9 cellular contexts compared by ENCODE assay signal in genomic region chr7:92588561-92588960, GRCh38. TPM values are rescaled to one million over a fixed set of nuclear protein-coding genes. Genes with fewer than 3 reads are reported as not detected.
DNase-seq lines count a peak whose midpoint lies in the region; ATAC-seq, FAIRE-seq and TF ChIP-seq lines count a peak whose summit lies in the region.
"Had no signal": no experiment of that assay in that cellular context is flagged by ENCODE, and none has a peak within 500 bp of the region (broad histone marks: within the 10 kb centered on the region; RNA-seq: fewer than 3 reads in every experiment).

No MANE protein-coding gene starts in this region.

- H4K20me1 ChIP-seq in IMR-90 (ENCODE audit: insufficient read depth, low read length) = peaks cover 58% of the 10 kb centered on the region
- H4K20me1 ChIP-seq in keratinocyte (ENCODE audit: control insufficient read depth, extremely low read depth, insufficient read depth, low read length) = peaks cover 11% of the 10 kb centered on the region

- peaks cover 8% of the 10 kb centered on the region for H3K4me1 ChIP-seq in IMR-90 (ENCODE audit: control insufficient read depth, insufficient read depth, low read length)
- H3K4me1 ChIP-seq in keratinocyte (ENCODE audit: control insufficient read depth, extremely low read depth, insufficient read depth, low read length) = peaks cover 22% of the 10 kb centered on the region

- no peaks in the 10 kb centered on the region for H3K27me3 ChIP-seq in AG04450 (ENCODE audit: control insufficient read depth, insufficient read depth, low read length)
- H3K27me3 ChIP-seq in IMR-90 (ENCODE audit: control insufficient read depth, insufficient read depth, low read length) = no peaks in the 10 kb centered on the region
- H3K27me3 ChIP-seq in keratinocyte (ENCODE audit: control insufficient read depth, extremely low read depth, insufficient read depth, low read length) = no peaks in the 10 kb centered on the region

- no peak overlapping the region for H3K18ac ChIP-seq in IMR-90 (ENCODE audit: low read depth, low read length)

- intact Hi-C loops in IMR-90 (cut with micrococcal nuclease) = loop anchor here (5.0 kb wide), 1 partner anchor 61 kb away; the partner anchor contains the start of genes PEX1 and RBM48
- intact Hi-C loops in activated naive CD4-positive, alpha-beta T cell treated with anti-CD3 and anti-CD28 coated beads for 36 hours (cut with micrococcal nuclease) = loop anchor here (5.0 kb wide), 2 partner anchors 456 to 646 kb away; partner anchors contain the start of genes AKAP9 and CYP51A1

- peaks cover 27% of the 10 kb centered on the region for H3K36me3 Mint-ChIP-seq in activated naive CD4-positive, alpha-beta T cell treated with anti-CD3 and anti-CD28 coated beads for 36 hours (ENCODE audit: low read depth)

- H3K9ac ChIP-seq in IMR-90 (ENCODE audit: low read depth, low read length) (no peak overlapping the region), keratinocyte (ENCODE audit: control insufficient read depth, extremely low read depth, insufficient read depth, low read length) (peak overlapping the region; percentile 82)

- no peak for TF ChIP-seq RAD21 in IMR-90 (IDR thresholded peaks at IDR 0.05; ENCODE audit: low read length)

- H2AK9ac ChIP-seq in IMR-90 (replicated peaks; ENCODE audit: low read depth, low read length, poor library complexity) = no peak overlapping the region

- H3K79me2 ChIP-seq in keratinocyte (ENCODE audit: control insufficient read depth, insufficient read depth, low read length) = peaks cover 66% of the 10 kb centered on the region

- H4K91ac ChIP-seq in IMR-90 (ENCODE audit: insufficient read depth, low read depth, low read length) = no peak overlapping the region

- peak overlapping the region; percentile 96 for H3K4me3 ChIP-seq in AG04450 (ENCODE audit: low read depth, low read length)
- no peak overlapping the region for H3K4me3 ChIP-seq in IMR-90 (ENCODE audit: insufficient read depth, low read depth, low read length)
- H3K4me3 ChIP-seq in keratinocyte (ENCODE audit: control insufficient read depth in 2 of 3, extremely low read depth in 1 of 3, insufficient read depth in 2 of 3, low read depth in 1 of 3, low read length in 3 of 3) = peak overlapping the region; percentile 63 to 76 (median 74)

- H3K36me3 ChIP-seq in IMR-90 (ENCODE audit: control insufficient read depth, insufficient read depth, low read length) = no peaks in the 10 kb centered on the region
- peaks cover 3 to 4% of the 10 kb centered on the region in 2 experiments for H3K36me3 ChIP-seq in keratinocyte (ENCODE audit: control insufficient read depth in 2 of 2, extremely low read depth in 1 of 2, insufficient read depth in 2 of 2, low read length in 2 of 2)

- no TSS peak for BruUV-seq in IMR-90 (replicated peaks; lab: Mats Ljungman, UMichigan)

- FAIRE-seq in keratinocyte (lab: Jason Lieb, UNC) = no peak
- FAIRE-seq: GM18507 had no signal

- dilution Hi-C loops in IMR-90 (cut with HindIII; ENCODE audit: low sequenced_read_pairs, unreplicated experiment) (no loop called here), keratinocyte (cut with MboI; ENCODE audit: extremely low pct_ligation_motif_present, low sequenced_read_pairs) (no loop called here)

- no peak overlapping the region for H4K5ac ChIP-seq in IMR-90 (ENCODE audit: low read depth, low read length)

- no peak overlapping the region for H2AK5ac ChIP-seq in IMR-90 (ENCODE audit: low read depth, low read length)

- H3K4me1 Mint-ChIP-seq in activated naive CD4-positive, alpha-beta T cell treated with anti-CD3 and anti-CD28 coated beads for 36 hours (ENCODE audit: low read depth) = peaks cover 52% of the 10 kb centered on the region

- peak overlapping the region; percentile 93 for H3K27ac Mint-ChIP-seq in activated naive CD4-positive, alpha-beta T cell treated with anti-CD3 and anti-CD28 coated beads for 36 hours

- no peak for TF ChIP-seq CTCF in AG04450 (IDR thresholded peaks at IDR 0.05; ENCODE audit: low read depth, low read length)
- TF ChIP-seq CTCF in IMR-90 (conservative IDR thresholded peaks at IDR 0.05; ENCODE audit: low read depth, low read length) = no peak
- no peak for TF ChIP-seq CTCF in keratinocyte (optimal IDR thresholded peaks at IDR 0.05 in 1 of 3, IDR thresholded peaks at IDR 0.05 in 1 of 3, conservative IDR thresholded peaks at IDR 0.05 in 1 of 3; ENCODE audit: extremely low read depth in 1 of 3, insufficient read depth in 2 of 3, low read length in 3 of 3)
- no peak for TF ChIP-seq CTCF in GM13977 (IDR thresholded peaks at IDR 0.05; ENCODE audit: extremely low read depth, insufficient read depth, missing control alignments)

- H3K56ac ChIP-seq in IMR-90 (ENCODE audit: extremely low read depth, insufficient read depth, low read length) = no peak overlapping the region

- no peak for TF ChIP-seq POLR2A in IMR-90 (IDR thresholded peaks at IDR 0.05; ENCODE audit: low read depth, low read length)

- CTCF ChIA-PET in AG04450 (lab: Charles Lee) (interaction anchor here (1.3 kb wide), 1 partner anchor 20 kb away, joined by 4 read pairs; no protein-coding TSS in a partner anchor), IMR-90 (lab: Yijun Ruan, JAX) (interaction anchor here (1.4 kb wide), 1 partner anchor 19 kb away, joined by 4 read pairs; no protein-coding TSS in a partner anchor)
- CTCF ChIA-PET in activated naive CD4-positive, alpha-beta T cell treated with anti-CD3 and anti-CD28 coated beads for 36 hours (lab: Charles Lee) = interaction anchor here (0.6 to 0.7 kb wide), 2 partner anchors 9 to 469 kb away, joined by 4 to 5 read pairs; no protein-coding TSS in a partner anchor

- no peak overlapping the region for H2BK5ac ChIP-seq in IMR-90 (ENCODE audit: low read depth, low read length, poor library complexity, severe bottlenecking)

- H3K4me3 Mint-ChIP-seq in activated naive CD4-positive, alpha-beta T cell treated with anti-CD3 and anti-CD28 coated beads for 36 hours = peak overlapping the region; percentile 86

- peaks cover 3% of the 10 kb centered on the region for H3K27me3 Mint-ChIP-seq in activated naive CD4-positive, alpha-beta T cell treated with anti-CD3 and anti-CD28 coated beads for 36 hours (ENCODE audit: low read depth)

- peaks cover 14% of the 10 kb centered on the region; the same call in 1 of the 2 replicates for H3K9me1 ChIP-seq in IMR-90 (ENCODE audit: insufficient read depth, low read length)
- no peaks in the 10 kb centered on the region for H3K9me1 ChIP-seq in keratinocyte (ENCODE audit: control insufficient read depth, extremely low read depth, insufficient read depth, low read length)

- H3K23ac ChIP-seq in IMR-90 (ENCODE audit: low read depth, low read length) = no peak overlapping the region

- H3K27ac ChIP-seq in AG04450 (ENCODE audit: low read depth, low read length) (no peak overlapping the region), IMR-90 (ENCODE audit: insufficient read depth, low read length) (no peak overlapping the region), keratinocyte (ENCODE audit: control insufficient read depth, insufficient read depth, low read length) (peak overlapping the region; percentile 90)

- H3K79me1 ChIP-seq in IMR-90 (ENCODE audit: low read depth in 1 of 2, low read length in 2 of 2) = peaks cover 0 to 50% of the 10 kb centered on the region in 2 experiments; a peak in 2 of 4 replicates

- 67% methylated on average over 6 of the region's 9 CpGs; no CpG with 5 or more reads in 1 of the 2 experiments for WGBS in IMR-90 (ENCODE audit: extremely low coverage in 2 of 2, insufficient read length in 1 of 2), 2 experiments

- no peak overlapping the region for H2BK20ac ChIP-seq in IMR-90 (ENCODE audit: low read depth, low read length)

- DNase-seq in AG04450 (ENCODE audit: low read depth, low spot score) (no peak), IMR-90 (no peak), keratinocyte (ENCODE audit: low read depth, low spot score) (no peak), NCI-H526 treated with DMSO at 0.1 percent for 48 hours (lab: John Stamatoyannopoulos, UW) (no peak), GM13977 (ENCODE audit: low spot score) (no peak), foreskin melanocyte (no peak)
- DNase-seq in activated naive CD4-positive, alpha-beta T cell treated with anti-CD3 and anti-CD28 coated beads for 36 hours = peak; percentile 31

- in situ Hi-C loops in IMR-90 (cut with MboI; ENCODE audit: low sequenced_read_pairs) = no loop called here
- in situ Hi-C loops in GM13977 (cut with MboI; ENCODE audit: low pct_unique_long_range_greater_than_20kb, low sequenced_read_pairs, unreplicated experiment) = no loop called here

- no peak overlapping the region for H3K4ac ChIP-seq in IMR-90 (ENCODE audit: low read depth, low read length)

- H3K14ac ChIP-seq in IMR-90 (replicated peaks; ENCODE audit: low read depth, low read length) = no peak overlapping the region

- H3K4me2 ChIP-seq in IMR-90 (ENCODE audit: low read depth, low read length) (peak overlapping the region; percentile 87), keratinocyte (ENCODE audit: control insufficient read depth, extremely low read depth, insufficient read depth, low read depth, low read length) (peak overlapping the region; percentile 86)

- no peaks in the 10 kb centered on the region for H3K9me3 Mint-ChIP-seq in activated naive CD4-positive, alpha-beta T cell treated with anti-CD3 and anti-CD28 coated beads for 36 hours

- POLR2A ChIA-PET in AG04450 (lab: Yijun Ruan, JAX) = no interaction called here
- POLR2A ChIA-PET in IMR-90 (lab: Charles Lee; ENCODE audit: unreplicated experiment) = no interaction called here

- ATAC-seq in IMR-90 (ENCODE audit: low read depth) (no peak), HG03095 (IDR thresholded peaks at IDR 0.05; ENCODE audit: unreplicated experiment) (no peak)

- no peak overlapping the region for H4K8ac ChIP-seq in IMR-90 (ENCODE audit: low read depth in 2 of 2, low read length in 2 of 2)

- H3K9me3 ChIP-seq in AG04450 (ENCODE audit: control insufficient read depth, insufficient read depth, low read length) (peaks cover 3% of the 10 kb centered on the region; the same call in 1 of the 2 replicates), IMR-90 (ENCODE audit: control insufficient read depth, insufficient read depth, low read length) (no peaks in the 10 kb centered on the region), keratinocyte (ENCODE audit: control insufficient read depth, low read depth, low read length) (no peaks in the 10 kb centered on the region)

- H2AFZ ChIP-seq in IMR-90 (replicated peaks; ENCODE audit: low read length, poor library complexity) = no peak overlapping the region
- H2AFZ ChIP-seq in keratinocyte (ENCODE audit: control insufficient read depth, low read length) = no peak overlapping the region

- no peak overlapping the region for H2BK15ac ChIP-seq in IMR-90 (ENCODE audit: low read depth, low read length)

- H2BK120ac ChIP-seq in IMR-90 (ENCODE audit: low read depth, low read length) = no peak overlapping the region

RNA-seq across cellular contexts. Expression of gene FAM133B, which starts 1.6 kb away (rescaled TPM):
- polyA plus RNA-seq in AG04450 (2011; rRNA removed) (16.8 and 27.0 TPM in 2 replicates), IMR-90 (2012; rRNA removed) (9.5 and 10.6 TPM in 2 replicates), keratinocyte (12.4 to 24.0 TPM (median 17.3 TPM) in 3 replicates)
- polyA minus RNA-seq in AG04450 (2011; rRNA and poly(A)+ RNA removed) = 10.1 and 16.3 TPM in 2 replicates
- total RNA-seq in IMR-90 (2012; rRNA removed) = 5.4 and 16.4 TPM in 2 replicates
- 1.3 and 2.1 TPM in 2 replicates for polyA plus RNA-seq in IMR-90 (2012; cell fraction: cytosol; rRNA removed)
- polyA plus RNA-seq in IMR-90 (2012; cell fraction: nucleus; rRNA removed; ENCODE audit: low replicate concordance) = 2.5 and 20.4 TPM in 2 replicates
- 10 to 100 TPM; 21.6 to 25.3 TPM for total RNA-seq in activated naive CD4-positive, alpha-beta T cell treated with anti-CD3 and anti-CD28 coated beads for 36 hours
- 108 TPM for polyA plus RNA-seq in keratinocyte (2011; ENCODE audit: low read depth)
- 9.4 and 13.4 TPM in 2 replicates for polyA plus RNA-seq in keratinocyte (2011; cell fraction: cytosol; rRNA removed)
- 14.8 and 21.7 TPM in 2 replicates for polyA plus RNA-seq in keratinocyte (2011; cell fraction: nucleus; rRNA removed)
- 17.9 and 20.4 TPM in 2 replicates for polyA plus RNA-seq in keratinocyte (2012; ENCODE audit: low replicate concordance)
- 1.3 to 11.4 TPM (median 3.8 TPM) in 3 replicates for polyA minus RNA-seq in keratinocyte
- polyA minus RNA-seq in keratinocyte (2011; cell fraction: cytosol; rRNA and poly(A)+ RNA removed) = 6.5 TPM
- 8.1 and 19.2 TPM in 2 replicates for polyA minus RNA-seq in keratinocyte (2011; cell fraction: nucleus; rRNA and poly(A)+ RNA removed)

RNA-seq across cellular contexts. Expression of gene RBM48, which starts 60.0 kb away (rescaled TPM):
- polyA plus RNA-seq in AG04450 (2011; rRNA removed) (5.7 and 7.3 TPM in 2 replicates), IMR-90 (2012; rRNA removed) (3.2 and 5.1 TPM in 2 replicates), keratinocyte (5.3 to 6.3 TPM (median 5.5 TPM) in 3 replicates)
- 6.9 and 10.6 TPM in 2 replicates for polyA minus RNA-seq in AG04450 (2011; rRNA and poly(A)+ RNA removed)
- total RNA-seq in IMR-90 (2012; rRNA removed) = 5.6 and 10.6 TPM in 2 replicates
- polyA plus RNA-seq in IMR-90 (2012; cell fraction: cytosol; rRNA removed) = 0.69 and 1.2 TPM in 2 replicates
- 2.5 and 12.0 TPM in 2 replicates for polyA plus RNA-seq in IMR-90 (2012; cell fraction: nucleus; rRNA removed; ENCODE audit: low replicate concordance)
- 10 to 100 TPM; 11.3 to 12.9 TPM for total RNA-seq in activated naive CD4-positive, alpha-beta T cell treated with anti-CD3 and anti-CD28 coated beads for 36 hours
- polyA plus RNA-seq in keratinocyte (2011; ENCODE audit: low read depth) = 17.8 TPM
- 2.1 and 3.7 TPM in 2 replicates for polyA plus RNA-seq in keratinocyte (2011; cell fraction: cytosol; rRNA removed)
- polyA plus RNA-seq in keratinocyte (2011; cell fraction: nucleus; rRNA removed) = 9.5 and 11.8 TPM in 2 replicates
- 4.2 and 7.3 TPM in 2 replicates for polyA plus RNA-seq in keratinocyte (2012; ENCODE audit: low replicate concordance)
- polyA minus RNA-seq in keratinocyte = 2.8 to 6.1 TPM (median 2.8 TPM) in 3 replicates
- 2.3 TPM for polyA minus RNA-seq in keratinocyte (2011; cell fraction: cytosol; rRNA and poly(A)+ RNA removed)
- 3.1 and 5.2 TPM in 2 replicates for polyA minus RNA-seq in keratinocyte (2011; cell fraction: nucleus; rRNA and poly(A)+ RNA removed)
